7 cellular contexts compared by ENCODE assay signal in the genomic region with DNA sequence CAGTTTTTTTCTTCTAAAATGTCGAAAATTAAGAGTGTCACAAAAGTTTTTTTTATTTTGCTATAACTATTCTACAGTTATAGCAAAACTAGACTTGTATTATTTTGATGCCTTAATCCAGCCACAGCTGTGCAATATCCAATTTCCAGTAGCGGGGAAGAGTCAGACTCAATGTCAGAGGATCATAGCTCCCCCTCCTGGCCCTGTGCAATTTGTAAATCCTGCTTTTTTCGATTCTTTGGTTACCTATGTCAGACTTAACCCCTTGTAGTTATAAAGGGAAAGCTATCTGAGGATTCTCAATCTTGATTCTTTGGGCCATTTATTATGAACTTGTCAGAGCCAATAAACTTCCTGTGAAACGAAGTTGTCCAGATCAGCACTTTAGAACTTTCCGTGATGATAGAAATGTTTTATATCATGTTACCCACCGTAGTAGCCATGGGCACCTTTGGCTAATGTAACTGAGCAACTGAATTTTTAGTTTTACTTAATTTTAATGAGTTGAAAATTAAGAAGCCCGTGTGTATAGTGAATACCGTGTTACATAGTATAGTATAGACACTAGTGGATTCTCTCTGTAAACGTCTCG.
DNase-seq lines count a peak whose midpoint lies in the region; ATAC-seq and TF ChIP-seq lines count a peak whose summit lies in the region.

No MANE protein-coding gene starts in this region.

- no peak overlapping the region for H3K27ac ChIP-seq in KMS-11
- H3K27ac ChIP-seq in foreskin keratinocyte: no peak overlapping the region
- no peak overlapping the region for H3K27ac ChIP-seq in skeletal muscle tissue (ENCODE audit: low read depth, low read length)

- peak; percentile 77 for ATAC-seq in foreskin keratinocyte
- no peak for ATAC-seq in GM18520 (IDR thresholded peaks at IDR 0.05; ENCODE audit: unreplicated experiment)
- no peak for ATAC-seq in HG03457 (IDR thresholded peaks at IDR 0.05; ENCODE audit: unreplicated experiment)

- H3K36me3 ChIP-seq in KMS-11 (ENCODE audit: insufficient read depth): no peaks in the 10 kb centered on the region
- H3K36me3 ChIP-seq in skeletal muscle tissue (ENCODE audit: control insufficient read depth in 3 of 3, insufficient read depth in 3 of 3, low read length in 3 of 3): no peaks in the 10 kb centered on the region

- no peaks in the 10 kb centered on the region for H3K9me3 ChIP-seq in skeletal muscle tissue (ENCODE audit: control insufficient read depth in 3 of 3, low read length in 3 of 3)

- TF ChIP-seq CTCF in KMS-11 (conservative IDR thresholded peaks at IDR 0.05; ENCODE audit: low read depth, low read length) (peak; percentile 84), WI38 (IDR thresholded peaks at IDR 0.05; ENCODE audit: low read depth, low read length) (peak; percentile 64), foreskin keratinocyte (conservative IDR thresholded peaks at IDR 0.05) (peak; percentile 87)

- no peak overlapping the region for H3K4me2 ChIP-seq in KMS-11

- H2AFZ ChIP-seq in KMS-11 (ENCODE audit: low read depth): no peak overlapping the region

- DNase-seq in ELF-1 (ENCODE audit: low read depth, low spot score): peak; percentile 14
- peak in 1 of 2 donors; percentile 49 for DNase-seq in foreskin keratinocyte

- H3K27me3 ChIP-seq in KMS-11 (ENCODE audit: insufficient read depth, low read depth) (no peaks in the 10 kb centered on the region), foreskin keratinocyte (no peaks in the 10 kb centered on the region), skeletal muscle tissue (ENCODE audit: control insufficient read depth in 3 of 3, insufficient read depth in 3 of 3, low read length in 3 of 3) (no peaks in the 10 kb centered on the region)

- H4K20me1 ChIP-seq in KMS-11 (ENCODE audit: insufficient read depth): no peaks in the 10 kb centered on the region

- H3K79me2 ChIP-seq in KMS-11 (ENCODE audit: insufficient read depth, low read depth): no peaks in the 10 kb centered on the region

- H3K4me1 ChIP-seq in KMS-11 (ENCODE audit: low read depth, poor library complexity, severe bottlenecking) (no peaks in the 10 kb centered on the region), foreskin keratinocyte (peaks cover 8% of the 10 kb centered on the region), skeletal muscle tissue (ENCODE audit: control insufficient read depth in 3 of 3, insufficient read depth in 3 of 3, low read length in 3 of 3) (peaks cover 8 to 11% (median 9%) of the 10 kb centered on the region in 3 donors)

- H3K9ac ChIP-seq in KMS-11 (no peak overlapping the region), skeletal muscle tissue (ENCODE audit: low read depth in 1 of 3, low read length in 3 of 3) (peak overlapping the region in 2 of 3 donors; percentile 4 to 26)

- H3K4me3 ChIP-seq in KMS-11 (IDR thresholded peaks at IDR 0.05; ENCODE audit: insufficient read depth, low read depth, low read length) (no peak overlapping the region), WI38 (ENCODE audit: low read depth, low read length) (no peak overlapping the region), skeletal muscle tissue (ENCODE audit: low read length in 3 of 3) (peak overlapping the region in 1 of 3 donors; percentile 29)
